ENCODE assay signal across 21 cellular contexts in the genomic region with DNA sequence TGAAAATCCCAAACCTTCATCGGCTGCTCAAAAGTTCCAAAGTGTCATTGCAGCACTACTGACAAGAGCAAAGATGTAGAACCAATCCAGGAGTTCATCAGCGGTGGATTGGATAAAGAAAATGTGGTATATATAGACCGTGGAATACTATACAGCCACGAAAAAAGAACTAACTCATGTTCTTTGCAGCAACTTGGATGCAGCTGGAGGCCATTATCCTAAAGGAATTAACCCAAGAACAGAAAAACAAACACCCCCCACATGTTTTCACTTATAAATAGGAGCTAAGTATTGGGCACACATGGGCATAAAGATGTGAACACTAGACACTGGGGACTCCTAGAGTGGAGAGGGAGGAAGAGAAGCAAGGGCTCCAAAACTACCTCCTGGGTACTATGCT. TPM values are rescaled to one million over a fixed set of nuclear protein-coding genes. Genes with fewer than 3 reads are reported as not detected.
DNase-seq lines count a peak whose midpoint lies in the region; ATAC-seq, FAIRE-seq and TF ChIP-seq lines count a peak whose summit lies in the region.
"Had no signal": no experiment of that assay in that cellular context is flagged by ENCODE, and none has a peak within 500 bp of the region (broad histone marks: within the 10 kb centered on the region; RNA-seq: fewer than 3 reads in every experiment).

No MANE protein-coding gene starts in this region.

- ATAC-seq in GM19467 (IDR thresholded peaks at IDR 0.05; ENCODE audit: unreplicated experiment) = no peak
- ATAC-seq: A549 had no signal

- H3K9ac ChIP-seq in BLaER1 (no peak overlapping the region), OCI-LY3 (ENCODE audit: low read length) (no peak overlapping the region), H1 (replicated peaks in 1 of 4; ENCODE audit: extremely low read depth in 1 of 4, low read depth in 3 of 4, low read length in 3 of 4) (no peak overlapping the region)

- DNase-seq in H1 (ENCODE audit: low read depth in 1 of 2, low spot score in 2 of 2) (no peak), NCI-H1092 treated with DMSO at 0.1 percent for 48 hours (lab: John Stamatoyannopoulos, UW) (no peak), NCI-H146 treated with DMSO at 0.1 percent for 48 hours (lab: John Stamatoyannopoulos, UW; ENCODE audit: unreplicated experiment) (no peak), cerebellar cortex (ENCODE audit: low spot score) (no peak)
- DNase-seq: AML-193; CD4-positive, alpha-beta memory T cell; DMS153; DMS79; GF-D8 had no signal

- H3K18ac ChIP-seq in H1 (ENCODE audit: extremely low read depth, low read length) = no peak overlapping the region

- POLR2A ChIA-PET in H1 (lab: Charles Lee; ENCODE audit: partially characterized antibody) = interaction anchor here (1.2 to 1.4 kb wide), 3 partner anchors 32 to 82 kb away, joined by 4 to 7 read pairs (median 4); a partner anchor contains a TSS

- no peak overlapping the region for H2BK120ac ChIP-seq in H1 (replicated peaks; ENCODE audit: low read depth, low read length)

- no peaks in the 10 kb centered on the region for H3K27me3 ChIP-seq in BLaER1
- no peaks in the 10 kb centered on the region for H3K27me3 ChIP-seq in OCI-LY3 (ENCODE audit: low read depth, low read length)
- H3K27me3 ChIP-seq in H1 (replicated peaks in 1 of 4; ENCODE audit: control insufficient read depth in 3 of 4, extremely low read depth in 1 of 4, insufficient read depth in 3 of 4, low read length in 3 of 4) = no peaks in the 10 kb centered on the region; a peak in 1 of 7 replicates

- TF ChIP-seq CTCF in OCI-LY3 (IDR thresholded peaks at IDR 0.05; ENCODE audit: low read depth, low read length) = no peak
- TF ChIP-seq CTCF in H1 (IDR thresholded peaks at IDR 0.05; ENCODE audit: control extremely low read depth in 1 of 3, insufficient read depth in 1 of 3, low read depth in 1 of 3, low read length in 3 of 3) = no peak
- no peak for TF ChIP-seq CTCF in nephron (IDR thresholded peaks at IDR 0.05; ENCODE audit: unreplicated experiment in 3 of 3)

- H2BK15ac ChIP-seq in H1 (ENCODE audit: low read length) = no peak overlapping the region

- H3K36me3 ChIP-seq in BLaER1 = no peaks in the 10 kb centered on the region
- H3K36me3 ChIP-seq in OCI-LY3 (replicated peaks; ENCODE audit: low read depth, low read length) = no peaks in the 10 kb centered on the region
- H3K36me3 ChIP-seq in H1 (ENCODE audit: control insufficient read depth in 2 of 4, insufficient read depth in 4 of 4, low read length in 3 of 4) = no peaks in the 10 kb centered on the region
- H3K36me3 ChIP-seq: HAP-1 had no signal

- no peaks in the 10 kb centered on the region for H3K79me1 ChIP-seq in H1 (ENCODE audit: low read depth, low read length)

- WGBS in H1 (ENCODE audit: extremely low coverage in 1 of 2, insufficient coverage in 1 of 2, insufficient read length in 1 of 2, insufficient replicate concordance in 2 of 2, low coverage in 1 of 2, low lambda C conversion rate in 2 of 2, missing lambda C conversion rate in 1 of 2), 2 experiments = 73% methylated on average over 4 of the region's 4 CpGs; no CpG with 5 or more reads in 1 of the 2 experiments

- H3K27ac ChIP-seq in BLaER1 (peak overlapping the region; percentile 26; the same call in 1 of the 2 replicates), OCI-LY3 (ENCODE audit: low read length) (peak overlapping the region; percentile 70), H1 (ENCODE audit: low read depth, low read length) (no peak overlapping the region)
- H3K27ac ChIP-seq: 22Rv1, A549, HL-60 had no signal

- no peak overlapping the region for H4K5ac ChIP-seq in H1 (ENCODE audit: insufficient read length, low read depth, low read length)

- CTCF ChIA-PET in H1 (lab: Charles Lee; ENCODE audit: partially characterized antibody) = no interaction called here

- no peaks in the 10 kb centered on the region; the same call in 1 of the 2 replicates for H3K23me2 ChIP-seq in H1 (ENCODE audit: low read depth, low read length)

- no peak for TF ChIP-seq RAD21 in H1 (IDR thresholded peaks at IDR 0.05 in 1 of 2, conservative IDR thresholded peaks at IDR 0.05 in 1 of 2; ENCODE audit: low read depth in 2 of 2, low read length in 2 of 2)

- H3K27me3 Mint-ChIP-seq in nephron (ENCODE audit: low read depth) = peaks cover 21% of the 10 kb centered on the region

- H3K4me2 ChIP-seq in BLaER1 = no peak overlapping the region
- H3K4me2 ChIP-seq in OCI-LY3 (ENCODE audit: low read length) = peak overlapping the region; percentile 11; the same call in 1 of the 2 replicates
- no peak overlapping the region for H3K4me2 ChIP-seq in H1 (ENCODE audit: insufficient read depth in 1 of 2, low read depth in 2 of 2, low read length in 2 of 2)
- H3K4me2 ChIP-seq: A549 had no signal

- H2BK12ac ChIP-seq in H1 (ENCODE audit: low read depth, low read length) = no peak overlapping the region

- H3K36me3 Mint-ChIP-seq in nephron (ENCODE audit: low read depth) = no peaks in the 10 kb centered on the region
- H3K36me3 Mint-ChIP-seq: CD14-positive monocyte had no signal

- H3K9me3 Mint-ChIP-seq in nephron = peaks cover 3% of the 10 kb centered on the region
- H3K9me3 Mint-ChIP-seq: CD14-positive monocyte; CD4-positive, alpha-beta memory T cell had no signal

- H3K4me1 Mint-ChIP-seq in nephron = peaks cover 33% of the 10 kb centered on the region
- H3K4me1 Mint-ChIP-seq: CD14-positive monocyte had no signal

- H3K56ac ChIP-seq in H1 (replicated peaks; ENCODE audit: insufficient read length, low read depth, low read length) = no peak overlapping the region

- no peaks in the 10 kb centered on the region for H4K20me1 ChIP-seq in BLaER1
- H4K20me1 ChIP-seq in OCI-LY3 (ENCODE audit: insufficient read depth, low read length) = no peaks in the 10 kb centered on the region
- no peaks in the 10 kb centered on the region for H4K20me1 ChIP-seq in H1 (replicated peaks in 1 of 2; ENCODE audit: control insufficient read depth in 1 of 2, insufficient read depth in 2 of 2, low read length in 2 of 2)

- H3K79me2 ChIP-seq in OCI-LY3 (ENCODE audit: low read length) (no peaks in the 10 kb centered on the region), H1 (ENCODE audit: control insufficient read depth in 1 of 2, insufficient read depth in 2 of 2, low read length in 2 of 2) (no peaks in the 10 kb centered on the region)

- no peak overlapping the region for H4K91ac ChIP-seq in H1 (replicated peaks; ENCODE audit: insufficient read length, low read length)

- H3K4ac ChIP-seq in H1 (replicated peaks; ENCODE audit: insufficient read length, low read depth, low read length) = no peak overlapping the region

- TF ChIP-seq POLR2A in H1 (IDR thresholded peaks at IDR 0.05; ENCODE audit: control extremely low read depth in 1 of 2, low read depth in 2 of 2, low read length in 2 of 2) = no peak

- H3K4me3 Mint-ChIP-seq in nephron = no peak overlapping the region
- H3K4me3 Mint-ChIP-seq: CD14-positive monocyte had no signal

- H2AFZ ChIP-seq in OCI-LY3 (ENCODE audit: low read depth, low read length) (no peak overlapping the region), H1 (ENCODE audit: low read length) (no peak overlapping the region)

- no peak for FAIRE-seq in H1 (lab: Jason Lieb, UNC)
- FAIRE-seq: A549 had no signal

- H3K9me3 ChIP-seq in BLaER1 (no peaks in the 10 kb centered on the region), OCI-LY3 (ENCODE audit: insufficient read depth, low read length) (no peaks in the 10 kb centered on the region), H1 (ENCODE audit: insufficient read depth in 2 of 2, low read depth in 1 of 2, low read length in 1 of 2) (no peaks in the 10 kb centered on the region)
- H3K9me3 ChIP-seq: A549, HAP-1 had no signal

- no peak overlapping the region for H3K14ac ChIP-seq in H1 (ENCODE audit: insufficient read length)

- no peak overlapping the region for H2AK5ac ChIP-seq in H1 (ENCODE audit: low read depth, low read length)

- no peak overlapping the region for H3K23ac ChIP-seq in H1 (ENCODE audit: insufficient read length)

- peak overlapping the region in 2 of 3 experiments; percentile 65 to 73 for H3K27ac Mint-ChIP-seq in nephron
- H3K27ac Mint-ChIP-seq: CD14-positive monocyte had no signal

- no peak overlapping the region for H4K8ac ChIP-seq in H1 (ENCODE audit: extremely low read depth, insufficient read depth, low read length)

- TF ChIP-seq EP300 in H1 (IDR thresholded peaks at IDR 0.05; ENCODE audit: borderline replicate concordance in 1 of 2, low read depth in 2 of 2, low read length in 2 of 2) = no peak

- H3K4me3 ChIP-seq in BLaER1 (no peak overlapping the region), OCI-LY3 (ENCODE audit: low read length) (no peak overlapping the region), H1 (ENCODE audit: extremely low read depth in 1 of 4, insufficient read depth in 2 of 4, low read depth in 3 of 4, low read length in 4 of 4) (no peak overlapping the region)
- H3K4me3 ChIP-seq: A549, HAP-1 had no signal

- H3K4me1 ChIP-seq in BLaER1 = peaks cover 50% of the 10 kb centered on the region
- H3K4me1 ChIP-seq in OCI-LY3 (ENCODE audit: low read length) = peaks cover 39% of the 10 kb centered on the region
- H3K4me1 ChIP-seq in H1 (replicated peaks in 1 of 4; ENCODE audit: control insufficient read depth in 3 of 4, insufficient read depth in 4 of 4, low read length in 3 of 4) = peaks cover 4 to 12% (median 7%) of the 10 kb centered on the region in 4 experiments
- H3K4me1 ChIP-seq: HAP-1 had no signal

- no peak overlapping the region for H2BK20ac ChIP-seq in H1 (ENCODE audit: low read length)

- no peak overlapping the region for H2BK5ac ChIP-seq in H1 (ENCODE audit: low read depth, low read length)

TF ChIP-seq in H1, 55 proteins besides CTCF, POLR2A, EP300 and RAD21 (continues in another document):
- TF ChIP-seq SAP30 (IDR thresholded peaks at IDR 0.05; ENCODE audit: insufficient read depth, insufficient replicate concordance, low read length) = no peak

RNA-seq across cellular contexts. Expression of a gene that starts 31.6 kb away (rescaled TPM):
- 22.7 and 23.2 TPM in 2 replicates for total RNA-seq in H1 (2021; fragmentation: NEBNext Ultra II Directional; extraction: Animal tissue kit (Norgen Biotek cat#: 25700))
- 22.0 and 22.9 TPM in 2 replicates for polyA plus RNA-seq in H1 (2011; rRNA removed)
- 21.8 TPM for polyA plus RNA-seq in H1 (2011; cell fraction: cytosol; rRNA removed)
- polyA plus RNA-seq in H1 (2011; cell fraction: nucleus; rRNA removed) = 18.3 TPM
- polyA plus RNA-seq in H1 (2012, experiment 1 of 2) = 21.9 to 27.0 TPM (median 24.9 TPM) in 4 replicates
- polyA plus RNA-seq in H1 (2012, experiment 2 of 2) = 4.4 TPM
- 25.6 TPM for polyA plus RNA-seq in H1 (2013, experiment 1 of 2)
- polyA plus RNA-seq in H1 (2013, experiment 2 of 2) = 26.3 TPM
- 10.4 and 10.5 TPM in 2 replicates for polyA minus RNA-seq in H1 (2011; rRNA and poly(A)+ RNA removed)
- polyA minus RNA-seq in H1 (2011; cell fraction: cytosol; rRNA and poly(A)+ RNA removed) = 5.9 TPM
- polyA minus RNA-seq in H1 (2011; cell fraction: nucleus; rRNA and poly(A)+ RNA removed) = 9.7 TPM

RNA-seq across cellular contexts. Expression of a gene that starts 34.1 kb away (rescaled TPM):
- 4.1 and 4.6 TPM in 2 replicates for total RNA-seq in H1 (2021; fragmentation: NEBNext Ultra II Directional; extraction: Animal tissue kit (Norgen Biotek cat#: 25700))
- 1.2 and 1.8 TPM in 2 replicates for polyA plus RNA-seq in H1 (2011; rRNA removed)
- polyA plus RNA-seq in H1 (2011; cell fraction: cytosol; rRNA removed) = 2.0 TPM
- polyA plus RNA-seq in H1 (2011; cell fraction: nucleus; rRNA removed) = 0.76 TPM
- polyA plus RNA-seq in H1 (2012, experiment 1 of 2) = 1.4 to 3.9 TPM (median 2.9 TPM) in 4 replicates
- polyA plus RNA-seq in H1 (2012, experiment 2 of 2) = 4.4 TPM
- polyA plus RNA-seq in H1 (2013, experiment 1 of 2) = 2.1 TPM
- polyA plus RNA-seq in H1 (2013, experiment 2 of 2) = 2.7 TPM
- polyA minus RNA-seq in H1 (2011; rRNA and poly(A)+ RNA removed) = 0.32 TPM in 1 of 2 replicates, not detected in the other
- polyA minus RNA-seq in H1 (2011; cell fraction: cytosol; rRNA and poly(A)+ RNA removed) = not detected
- polyA minus RNA-seq in H1 (2011; cell fraction: nucleus; rRNA and poly(A)+ RNA removed) = not detected
- total RNA-seq: CD4-positive, alpha-beta memory T cell; H4; HT1080 had no signal
- polyA plus RNA-seq: A549; BJ; CD14-positive monocyte; CD4-positive, alpha-beta memory T cell had no signal
